In genomic region chrX:72783964-72784363, GRCh38 we compare ENCODE assay signal across 21 cellular contexts. TPM values are rescaled to one million over a fixed set of nuclear protein-coding genes. Genes with fewer than 3 reads are reported as not detected.
"Had no signal": no experiment of that assay in that cellular context is flagged by ENCODE, and none has a peak within 500 bp of the region (broad histone marks: within the 10 kb centered on the region; RNA-seq: fewer than 3 reads in every experiment).

No MANE protein-coding gene starts in this region.

RNA-seq across cellular contexts. Expression of gene FAM236B, which starts 1.5 kb away (rescaled TPM):
- total RNA-seq: hepatocyte, kidney epithelial cell, left lobe of liver, liver, lower lobe of right lung, mammary epithelial cell, natural killer cell, occipital lobe, osteocyte, progenitor cell of endocrine pancreas, pulmonary artery endothelial cell, renal cortical epithelial cell, right atrium auricular region, right lobe of liver, skeletal muscle tissue, smooth muscle cell, temporal lobe, tibial nerve, urinary bladder, vagina had no signal
- polyA plus RNA-seq: hepatocyte, liver, mammary epithelial cell, smooth muscle cell, thymus, urinary bladder had no signal

RNA-seq across cellular contexts. Expression of gene DMRTC1B, which starts 7.3 kb away (rescaled TPM):
- total RNA-seq: kidney epithelial cell, left lobe of liver, mammary epithelial cell, osteocyte, pulmonary artery endothelial cell, right atrium auricular region, right lobe of liver, skeletal muscle tissue, smooth muscle cell, tibial nerve, urinary bladder, vagina had no signal
- polyA plus RNA-seq: liver, mammary epithelial cell had no signal

RNA-seq across cellular contexts. Expression of gene FAM236D, which starts 24.0 kb away (rescaled TPM):
- total RNA-seq: hepatocyte, kidney epithelial cell, left lobe of liver, liver, lower lobe of right lung, mammary epithelial cell, natural killer cell, occipital lobe, osteocyte, progenitor cell of endocrine pancreas, pulmonary artery endothelial cell, renal cortical epithelial cell, right atrium auricular region, right lobe of liver, skeletal muscle tissue, smooth muscle cell, temporal lobe, tibial nerve, urinary bladder, vagina had no signal
- polyA plus RNA-seq: hepatocyte, liver, mammary epithelial cell, smooth muscle cell, thymus, urinary bladder had no signal
